Comparison of ENCODE assay signal across 35 cellular contexts in genomic region chr1:203165101-203165799, GRCh38. TPM values are rescaled to one million over a fixed set of nuclear protein-coding genes. Genes with fewer than 3 reads are reported as not detected.
"Had no signal": no experiment of that assay in that cellular context is flagged by ENCODE, and none has a peak within 500 bp of the region (broad histone marks: within the 10 kb centered on the region; RNA-seq: fewer than 3 reads in every experiment).

No MANE protein-coding gene starts in this region.

- H3K4me1 ChIP-seq: heart left ventricle, left lung, right atrium auricular region, sigmoid colon, suprapubic skin, tibial artery, uterus had no signal

- H3K4me3 Mint-ChIP-seq: memory B cell; naive thymus-derived CD4-positive, alpha-beta T cell; natural killer cell treated with Interleukin-12 subunit alpha and Interleukin-12 subunit beta and Interleukin-15 and Interleukin-18, amount 100 ng/mL, for 72 hours; stimulated activated effector memory CD8-positive, alpha-beta T cell treated with anti-CD3 and anti-CD28 coated beads, Interleukin-12 subunit alpha, Interleukin-12 subunit beta, amount 100 ng/mL, for 72 hours; stimulated activated naive CD8-positive, alpha-beta T cell treated with anti-CD3 and anti-CD28 coated beads, Interleukin-15, Interleukin-2, amounts not matched to agents 100 ng/mL and 50 ng/mL, for 24 hours; type B pancreatic cell had no signal

- H2AFZ ChIP-seq: hepatocyte had no signal

- H3K4me3 ChIP-seq: heart left ventricle, hepatocyte, left lung, mucosa of descending colon, ovary, right atrium auricular region, sigmoid colon, spleen, suprapubic skin, thoracic aorta, tibial artery, uterus had no signal

- H3K36me3 ChIP-seq: left lung, neutrophil, ovary, right atrium auricular region, sigmoid colon, suprapubic skin, thoracic aorta, uterus had no signal

- FAIRE-seq: small intestine had no signal

- H3K27ac Mint-ChIP-seq: memory B cell; naive thymus-derived CD4-positive, alpha-beta T cell; natural killer cell treated with Interleukin-12 subunit alpha and Interleukin-12 subunit beta and Interleukin-15 and Interleukin-18, amount 100 ng/mL, for 72 hours; progenitor cell of endocrine pancreas; stimulated activated effector memory CD8-positive, alpha-beta T cell treated with anti-CD3 and anti-CD28 coated beads, Interleukin-12 subunit alpha, Interleukin-12 subunit beta, amount 100 ng/mL, for 72 hours; stimulated activated naive CD8-positive, alpha-beta T cell treated with anti-CD3 and anti-CD28 coated beads, Interleukin-15, Interleukin-2, amounts not matched to agents 100 ng/mL and 50 ng/mL, for 24 hours; type B pancreatic cell had no signal

- H3K27ac ChIP-seq: heart left ventricle, hepatocyte, left lung, neutrophil, ovary, right atrium auricular region, sigmoid colon, spleen, suprapubic skin, thoracic aorta, tibial artery, uterus had no signal

- DNase-seq: islet precursor cell; kidney glomerular epithelial cell; left colon; left lung; midbrain; mucosa of descending colon; naive thymus-derived CD4-positive, alpha-beta T cell; occipital lobe; ovary; sigmoid colon; small intestine; spleen; stimulated activated CD4-positive, alpha-beta T cell treated with anti-CD3 and anti-CD28 coated beads, Interleukin-4, amount 100 ng/mL, for 24 hours; stimulated activated naive CD4-positive, alpha-beta T cell; tibial artery; uterus had no signal

- H3K9me3 Mint-ChIP-seq: memory B cell; natural killer cell treated with Interleukin-12 subunit alpha and Interleukin-12 subunit beta and Interleukin-15 and Interleukin-18, amount 100 ng/mL, for 72 hours; stimulated activated effector memory CD8-positive, alpha-beta T cell treated with anti-CD3 and anti-CD28 coated beads, Interleukin-12 subunit alpha, Interleukin-12 subunit beta, amount 100 ng/mL, for 72 hours; stimulated activated naive CD8-positive, alpha-beta T cell treated with anti-CD3 and anti-CD28 coated beads, Interleukin-15, Interleukin-2, amounts not matched to agents 100 ng/mL and 50 ng/mL, for 24 hours; type B pancreatic cell had no signal

- H3K27me3 ChIP-seq: hepatocyte, ovary, right atrium auricular region, sigmoid colon, uterus had no signal

- H3K36me3 Mint-ChIP-seq: memory B cell; naive thymus-derived CD4-positive, alpha-beta T cell; natural killer cell treated with Interleukin-12 subunit alpha and Interleukin-12 subunit beta and Interleukin-15 and Interleukin-18, amount 100 ng/mL, for 72 hours; stimulated activated effector memory CD8-positive, alpha-beta T cell treated with anti-CD3 and anti-CD28 coated beads, Interleukin-12 subunit alpha, Interleukin-12 subunit beta, amount 100 ng/mL, for 72 hours; type B pancreatic cell had no signal

- H3K9me3 ChIP-seq: heart left ventricle, left lung, mucosa of descending colon, neutrophil, ovary, right atrium auricular region, sigmoid colon, spleen, suprapubic skin, thoracic aorta, tibial artery, uterus had no signal

- ATAC-seq: heart left ventricle; left colon; left lung; naive thymus-derived CD4-positive, alpha-beta T cell; natural killer cell treated with Interleukin-12 subunit alpha and Interleukin-12 subunit beta and Interleukin-15 and Interleukin-18, amount 100 ng/mL, for 72 hours; stimulated activated effector memory CD8-positive, alpha-beta T cell treated with anti-CD3 and anti-CD28 coated beads, Interleukin-12 subunit alpha, Interleukin-12 subunit beta, amount 100 ng/mL, for 72 hours had no signal

- H3K4me2 ChIP-seq: hepatocyte had no signal

RNA-seq across cellular contexts. Expression of gene MYBPH, which starts 10.4 kb away (rescaled TPM):
- total RNA-seq: hepatocyte; left colon; lower leg skin; lung microvascular endothelial cell; mucosa of descending colon; naive thymus-derived CD4-positive, alpha-beta T cell; natural killer cell treated with Interleukin-12 subunit alpha and Interleukin-12 subunit beta and Interleukin-15 and Interleukin-18, amount 100 ng/mL, for 72 hours; occipital lobe; progenitor cell of endocrine pancreas; pulmonary artery endothelial cell; renal cortical epithelial cell; right atrium auricular region; sigmoid colon; subcutaneous adipose tissue; thoracic aorta; ureter had no signal
- polyA plus RNA-seq: heart left ventricle; naive thymus-derived CD4-positive, alpha-beta T cell; neural cell; sigmoid colon; small intestine had no signal

RNA-seq across cellular contexts. Expression of gene CHI3L1, which starts 21.3 kb away (rescaled TPM):
- total RNA-seq: lung microvascular endothelial cell, progenitor cell of endocrine pancreas, pulmonary artery endothelial cell had no signal
- polyA plus RNA-seq: naive thymus-derived CD4-positive, alpha-beta T cell; neural cell had no signal

RNA-seq across cellular contexts. Expression of gene ADORA1, which starts 37.7 kb away (rescaled TPM):
- total RNA-seq: lung microvascular endothelial cell; natural killer cell treated with Interleukin-12 subunit alpha and Interleukin-12 subunit beta and Interleukin-15 and Interleukin-18, amount 100 ng/mL, for 72 hours; pulmonary artery endothelial cell; thoracic aorta had no signal
- polyA plus RNA-seq: naive thymus-derived CD4-positive, alpha-beta T cell had no signal
